In genomic region chr3:16802382-16802781, GRCh38 we compare ENCODE assay signal across 13 cellular contexts.
A peak's percentile ranks its signal among the peaks of the same experiment; 100 is the strongest.
DNase-seq lines count a peak whose midpoint lies in the region; ATAC-seq and TF ChIP-seq lines count a peak whose summit lies in the region.
"Had no signal": no experiment of that assay in that cellular context is flagged by ENCODE, and none has a peak within 500 bp of the region (broad histone marks: within the 10 kb centered on the region; RNA-seq: fewer than 3 reads in every experiment).

No MANE protein-coding gene starts in this region.

- POLR2A ChIA-PET in GM10248 (lab: Yijun Ruan, JAX) (interaction anchor here (1.3 kb wide), 1 partner anchor 14 kb away, joined by 4 read pairs; no protein-coding TSS in a partner anchor), RWPE1 (lab: Yijun Ruan, JAX; ENCODE audit: low non-redundant PET) (no interaction called here)

- TF ChIP-seq EP300 in gastroesophageal sphincter (IDR thresholded peaks at IDR 0.05), result no peak

- TF ChIP-seq POLR2A in erythroblast (IDR thresholded peaks at IDR 0.05; ENCODE audit: low read length) (no peak), gastroesophageal sphincter (IDR thresholded peaks at IDR 0.05) (no peak)

- H3K4me1 ChIP-seq in gastroesophageal sphincter, result no peaks in the 10 kb centered on the region

- no peak overlapping the region for H3K4me3 ChIP-seq in gastroesophageal sphincter
- H3K4me3 ChIP-seq: lung had no signal

- H3K9me3 ChIP-seq in gastroesophageal sphincter, result no peaks in the 10 kb centered on the region

- no peaks in the 10 kb centered on the region for H3K36me3 ChIP-seq in gastroesophageal sphincter

- H3K27me3 ChIP-seq in gastroesophageal sphincter, result no peaks in the 10 kb centered on the region

- WGBS in gastroesophageal sphincter (ENCODE audit: low coverage in 1 of 2), 2 donors, result 38 to 50% methylated on average over 2 to 3 of the region's 3 CpGs

- peak; percentile 25 for DNase-seq in GM10248 (ENCODE audit: extremely low spot score)
- no peak for DNase-seq in erythroblast (lab: John Stamatoyannopoulos, UW)
- DNase-seq in RWPE1 (ENCODE audit: low spot score), result no peak
- DNase-seq: activated naive CD4-positive, alpha-beta T cell; NCI-H1417 treated with DMSO at 0.1 percent for 48 hours; small intestine had no signal

- H3K27ac ChIP-seq in cingulate gyrus (ENCODE audit: low read depth, low read length) (peak overlapping the region; percentile 16), RWPE1 (no peak overlapping the region), gastroesophageal sphincter (no peak overlapping the region)

- ATAC-seq in GM19372 (IDR thresholded peaks at IDR 0.05; ENCODE audit: low read depth, unreplicated experiment), result peak; percentile 75
- ATAC-seq in HG03342 (IDR thresholded peaks at IDR 0.05; ENCODE audit: unreplicated experiment), result peak; percentile 89
- ATAC-seq in HG03460 (IDR thresholded peaks at IDR 0.05; ENCODE audit: unreplicated experiment), result no peak
- ATAC-seq in gastroesophageal sphincter, result no peak
- ATAC-seq: esophagus mucosa had no signal

- CTCF ChIA-PET in GM10248 (lab: Yijun Ruan, JAX), result interaction anchor here (0.7 to 2.2 kb wide), 3 partner anchors 10 to 82 kb away, joined by 3 to 5 read pairs (median 3); partner anchors contain the start of gene PLCL2
- CTCF ChIA-PET in RWPE1 (lab: Yijun Ruan, JAX), result interaction anchor here (0.6 kb wide), 1 partner anchor 663 kb away, joined by 4 read pairs; no protein-coding TSS in a partner anchor

- TF ChIP-seq CTCF in GM10248 (IDR thresholded peaks at IDR 0.05; ENCODE audit: control extremely low read depth, extremely low read depth, low read depth, missing control alignments), result no peak
- no peak for TF ChIP-seq CTCF in RWPE1 (conservative IDR thresholded peaks at IDR 0.05; ENCODE audit: low read depth)
- no peak for TF ChIP-seq CTCF in gastroesophageal sphincter (IDR thresholded peaks at IDR 0.05)

Comparison
In these comparisons a context has a peak if more than half of its experiments do, and no peak if none do; other contexts are left out.
1. ATAC-seq: peak in GM19372 (single experiment) and HG03342 (single experiment); none in HG03460 (single experiment) and gastroesophageal sphincter (single experiment).